In the genomic region with DNA sequence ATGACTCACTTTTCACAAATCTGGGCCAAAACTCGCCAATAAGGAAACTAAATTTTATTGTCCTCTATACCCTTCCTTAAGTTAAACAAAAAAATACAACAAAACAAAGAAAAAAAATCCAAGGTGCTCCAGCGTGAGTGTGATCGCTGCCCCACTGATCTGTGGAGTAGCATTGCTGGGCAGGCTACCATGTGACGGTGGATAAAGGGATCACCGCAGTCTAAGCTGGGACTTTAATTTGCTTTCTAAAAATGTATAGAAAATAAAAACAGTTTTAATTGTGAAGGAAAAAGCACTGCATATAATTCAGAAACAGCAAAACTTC, we compare ENCODE assay signal across 25 cellular contexts.
DNase-seq lines count a peak whose midpoint lies in the region; ATAC-seq and TF ChIP-seq lines count a peak whose summit lies in the region.
"Had no signal": no experiment of that assay in that cellular context is flagged by ENCODE, and none has a peak within 500 bp of the region (broad histone marks: within the 10 kb centered on the region; RNA-seq: fewer than 3 reads in every experiment).

No MANE protein-coding gene starts in this region.

- TF ChIP-seq CTCF in natural killer cell (IDR thresholded peaks at IDR 0.05): no peak
- no peak for TF ChIP-seq CTCF in mucosa of descending colon (IDR thresholded peaks at IDR 0.05)

- no peaks in the 10 kb centered on the region for H3K27me3 ChIP-seq in adipocyte (replicated peaks; ENCODE audit: control insufficient read depth, insufficient read depth, low read length)
- H3K27me3 ChIP-seq: ascending aorta, BE2C, SJCRH30 had no signal

- no peaks in the 10 kb centered on the region for H3K9me3 ChIP-seq in adipocyte (ENCODE audit: control insufficient read depth, low read length)
- H3K9me3 ChIP-seq in mucosa of descending colon: no peaks in the 10 kb centered on the region
- H3K9me3 ChIP-seq: ascending aorta, BE2C, SJCRH30 had no signal

- peaks cover 11 to 12% of the 10 kb centered on the region in 2 donors for H3K4me1 Mint-ChIP-seq in natural killer cell treated with Interleukin-12 subunit alpha and Interleukin-12 subunit beta and Interleukin-15 and Interleukin-18, amount 100 ng/mL, for 72 hours (ENCODE audit: low read depth in 2 of 2)
- H3K4me1 Mint-ChIP-seq in natural killer cell: peaks cover 10% of the 10 kb centered on the region in 2 donors
- H3K4me1 Mint-ChIP-seq: neural crest cell had no signal

- ATAC-seq in natural killer cell treated with Interleukin-12 subunit alpha and Interleukin-12 subunit beta and Interleukin-15 and Interleukin-18, amount 100 ng/mL, for 72 hours: no peak
- ATAC-seq in natural killer cell (no peak), mucosa of descending colon (peak; percentile 67), HG02678 (IDR thresholded peaks at IDR 0.05; ENCODE audit: unreplicated experiment) (no peak), GM18519 (IDR thresholded peaks at IDR 0.05; ENCODE audit: low FRiP score, unreplicated experiment) (no peak)
- ATAC-seq: activated CD8-positive, alpha-beta T cell treated with anti-CD3 and anti-CD28 coated beads, Interleukin-2, amount 10 ng/mL, durations not matched to agents 7 days and 5 days had no signal

- H3K27me3 Mint-ChIP-seq in natural killer cell treated with Interleukin-12 subunit alpha and Interleukin-12 subunit beta and Interleukin-15 and Interleukin-18, amount 100 ng/mL, for 72 hours: peaks cover 6 to 7% of the 10 kb centered on the region in 2 donors
- H3K27me3 Mint-ChIP-seq in natural killer cell (ENCODE audit: low read depth in 2 of 2): peaks cover 2 to 8% of the 10 kb centered on the region in 2 donors
- H3K27me3 Mint-ChIP-seq: IgD-negative memory B cell had no signal

- H3K27ac Mint-ChIP-seq in natural killer cell treated with Interleukin-12 subunit alpha and Interleukin-12 subunit beta and Interleukin-15 and Interleukin-18, amount 100 ng/mL, for 72 hours: peak overlapping the region in 1 of 2 donors; percentile 64
- H3K27ac Mint-ChIP-seq in natural killer cell: peak overlapping the region in 1 of 2 donors; percentile 10
- H3K27ac Mint-ChIP-seq: activated CD8-positive, alpha-beta T cell treated with anti-CD3 and anti-CD28 coated beads, Interleukin-2, amount 10 ng/mL, durations not matched to agents 7 days and 5 days; activated naive CD8-positive, alpha-beta T cell treated with anti-CD3 and anti-CD28 coated beads for 36 hours; activated T-helper 2 cell treated with anti-CD3 and anti-CD28 coated beads, Interferon-gamma antibody, Interleukin-2, Interleukin-4, amounts not matched to agents 10 μg/mL and 5 μg/mL and 100 μg/mL, durations not matched to agents 14 hours and 24 hours and 36 hours; IgD-negative memory B cell; progenitor cell of endocrine pancreas had no signal

- H3K9ac ChIP-seq in adipocyte (ENCODE audit: low read length): no peak overlapping the region

- H3K4me3 Mint-ChIP-seq in natural killer cell treated with Interleukin-12 subunit alpha and Interleukin-12 subunit beta and Interleukin-15 and Interleukin-18, amount 100 ng/mL, for 72 hours: peak overlapping the region; percentile 23
- no peak overlapping the region for H3K4me3 Mint-ChIP-seq in natural killer cell
- H3K4me3 Mint-ChIP-seq: activated CD8-positive, alpha-beta T cell treated with anti-CD3 and anti-CD28 coated beads, Interleukin-2, amount 10 ng/mL, durations not matched to agents 7 days and 5 days; activated naive CD8-positive, alpha-beta T cell treated with anti-CD3 and anti-CD28 coated beads for 36 hours; IgD-negative memory B cell; neural crest cell had no signal

- no peaks in the 10 kb centered on the region for H3K9me3 Mint-ChIP-seq in natural killer cell treated with Interleukin-12 subunit alpha and Interleukin-12 subunit beta and Interleukin-15 and Interleukin-18, amount 100 ng/mL, for 72 hours
- no peaks in the 10 kb centered on the region for H3K9me3 Mint-ChIP-seq in natural killer cell
- H3K9me3 Mint-ChIP-seq: activated naive CD8-positive, alpha-beta T cell treated with anti-CD3 and anti-CD28 coated beads for 36 hours; activated T-helper 2 cell treated with anti-CD3 and anti-CD28 coated beads, Interferon-gamma antibody, Interleukin-2, Interleukin-4, amounts not matched to agents 10 μg/mL and 5 μg/mL and 100 μg/mL, durations not matched to agents 14 hours and 24 hours and 36 hours; IgD-negative memory B cell; neural crest cell had no signal

- peaks cover 10% of the 10 kb centered on the region for H3K4me1 ChIP-seq in adipocyte (ENCODE audit: control insufficient read depth, insufficient read depth, low read length)
- peaks cover 3% of the 10 kb centered on the region for H3K4me1 ChIP-seq in mucosa of descending colon (ENCODE audit: low read depth)
- H3K4me1 ChIP-seq: ascending aorta, BE2C, SJCRH30 had no signal

- intact Hi-C loops in natural killer cell (cut with micrococcal nuclease) (no loop called here), mucosa of descending colon (cut with DNase I, micrococcal nuclease) (no loop called here)

- peak overlapping the region; percentile 49 for H3K4me3 ChIP-seq in adipocyte (ENCODE audit: low read length)
- H3K4me3 ChIP-seq in mucosa of descending colon: no peak overlapping the region
- H3K4me3 ChIP-seq: ascending aorta, lung, SJCRH30 had no signal

- no peak for DNase-seq in natural killer cell treated with Interleukin-12 subunit alpha and Interleukin-12 subunit beta and Interleukin-15 and Interleukin-18, amount 100 ng/mL, for 72 hours (ENCODE audit: low spot score)
- DNase-seq in natural killer cell: no peak
- DNase-seq in adipocyte (ENCODE audit: low read depth): no peak
- no peak for DNase-seq in mucosa of descending colon
- DNase-seq in NCI-H1417 treated with DMSO at 0.1 percent for 48 hours (lab: John Stamatoyannopoulos, UW): no peak
- no peak for DNase-seq in RKO (ENCODE audit: low spot score)
- DNase-seq: activated CD4-positive, alpha-beta T cell treated with anti-CD3 and anti-CD28 coated beads for 1 hour; activated CD8-positive, alpha-beta T cell treated with anti-CD3 and anti-CD28 coated beads, Interleukin-2, amount 10 ng/mL, durations not matched to agents 7 days and 5 days; activated naive CD8-positive, alpha-beta T cell treated with anti-CD3 and anti-CD28 coated beads for 36 hours; BE2C; central memory CD4-positive, alpha-beta T cell; islet precursor cell; NCI-H1105 treated with DMSO at 0.1 percent for 48 hours; NCI-H2029; NCI-H69; SJCRH30; stimulated activated naive CD4-positive, alpha-beta T cell treated with Interleukin-2 at 50 U/mL for 16 hours had no signal

- H3K36me3 ChIP-seq in adipocyte (ENCODE audit: control insufficient read depth, insufficient read depth, low read length, severe bottlenecking) (no peaks in the 10 kb centered on the region), mucosa of descending colon (ENCODE audit: low read depth) (no peaks in the 10 kb centered on the region)
- H3K36me3 ChIP-seq: ascending aorta, BE2C, SJCRH30 had no signal

- H3K36me3 Mint-ChIP-seq in natural killer cell treated with Interleukin-12 subunit alpha and Interleukin-12 subunit beta and Interleukin-15 and Interleukin-18, amount 100 ng/mL, for 72 hours: no peaks in the 10 kb centered on the region
- no peaks in the 10 kb centered on the region for H3K36me3 Mint-ChIP-seq in natural killer cell
- H3K36me3 Mint-ChIP-seq: activated naive CD8-positive, alpha-beta T cell treated with anti-CD3 and anti-CD28 coated beads for 36 hours; IgD-negative memory B cell had no signal
